8 cellular contexts compared by ENCODE assay signal in genomic region chr1:168178227-168178637, GRCh38. TPM values are rescaled to one million over a fixed set of nuclear protein-coding genes. Genes with fewer than 3 reads are reported as not detected.
DNase-seq lines count a peak whose midpoint lies in the region; ATAC-seq and TF ChIP-seq lines count a peak whose summit lies in the region.

No MANE protein-coding gene starts in this region.

- no peak for ATAC-seq in esophagus mucosa

- H3K9ac ChIP-seq in SU-DHL-6 (ENCODE audit: low read length), result peak overlapping the region; percentile 77

- H4K20me1 ChIP-seq in SU-DHL-6 (ENCODE audit: low read depth, low read length), result no peaks in the 10 kb centered on the region

- peak overlapping the region; percentile 63; the same call in 1 of the 2 replicates for H3K27ac ChIP-seq in SU-DHL-6 (ENCODE audit: low read depth, low read length)
- peak overlapping the region; percentile 93 to 94 for H3K27ac ChIP-seq in right atrium auricular region
- H3K27ac ChIP-seq in spleen, result peak overlapping the region; percentile 88 to 98 (median 93)

- H3K36me3 ChIP-seq in SU-DHL-6 (ENCODE audit: low read length) (no peaks in the 10 kb centered on the region), right atrium auricular region (no peaks in the 10 kb centered on the region), spleen (no peaks in the 10 kb centered on the region)

- H3K9me3 ChIP-seq in SU-DHL-6 (ENCODE audit: insufficient read depth, low read length) (no peaks in the 10 kb centered on the region), right atrium auricular region (no peaks in the 10 kb centered on the region), spleen (no peaks in the 10 kb centered on the region)

- in situ Hi-C loops in GM13977 (cut with MboI; ENCODE audit: low pct_unique_long_range_greater_than_20kb, low sequenced_read_pairs, unreplicated experiment), result no loop called here

- H3K4me3 ChIP-seq in SU-DHL-6 (ENCODE audit: insufficient read depth, low read length, poor library complexity, severe bottlenecking) (peak overlapping the region; percentile 93), right atrium auricular region (peak overlapping the region; percentile 72 to 86), spleen (peak overlapping the region; percentile 65 to 87 (median 77))

- TF ChIP-seq CTCF in GM13977 (IDR thresholded peaks at IDR 0.05; ENCODE audit: extremely low read depth, insufficient read depth, missing control alignments) (no peak), SU-DHL-6 (IDR thresholded peaks at IDR 0.05; ENCODE audit: insufficient read depth, low read length, poor library complexity, severe bottlenecking) (no peak), right atrium auricular region (IDR thresholded peaks at IDR 0.05) (no peak), spleen (IDR thresholded peaks at IDR 0.05 in 8 of 11, conservative IDR thresholded peaks at IDR 0.05 in 3 of 11) (no peak)

- no peaks in the 10 kb centered on the region for H3K9me2 ChIP-seq in SU-DHL-6 (replicated peaks; ENCODE audit: insufficient read depth, low read length)

- H3K79me2 ChIP-seq in SU-DHL-6 (ENCODE audit: insufficient read depth, low read length), result peaks cover 39% of the 10 kb centered on the region

- TF ChIP-seq POLR2A in spleen (IDR thresholded peaks at IDR 0.05), result no peak

- peaks cover 0 to 8% of the 10 kb centered on the region in 2 donors for H3K4me1 ChIP-seq in right atrium auricular region
- H3K4me1 ChIP-seq in spleen, result peaks cover 11 to 42% (median 19%) of the 10 kb centered on the region in 6 donors

- 69 to 75% (median 71%) methylated on average over 5 of the region's 5 CpGs for WGBS in spleen, 5 donors

- no peaks in the 10 kb centered on the region for H3F3A ChIP-seq in SU-DHL-6 (ENCODE audit: insufficient read depth)

- intact Hi-C loops in spleen (cut with DNase I; ENCODE audit: low total_unique reads), result no loop called here

- H3K4me2 ChIP-seq in SU-DHL-6 (ENCODE audit: low read depth, low read length, poor library complexity, severe bottlenecking), result peak overlapping the region; percentile 78

- H3K27me3 ChIP-seq in SU-DHL-6 (ENCODE audit: low read length) (no peaks in the 10 kb centered on the region), right atrium auricular region (no peaks in the 10 kb centered on the region), spleen (replicated peaks in 1 of 7) (peaks cover 0 to 5% (median 0%) of the 10 kb centered on the region in 7 donors)

- peak overlapping the region; percentile 89 for H2AFZ ChIP-seq in SU-DHL-6 (ENCODE audit: low read depth, low read length, severe bottlenecking)

- DNase-seq in GM13977 (ENCODE audit: low spot score), result peak; percentile 24
- DNase-seq in right atrium auricular region (ENCODE audit: low spot score), result no peak
- no peak for DNase-seq in spleen
- DNase-seq in stimulated activated CD4-positive, alpha-beta T cell treated with anti-CD3 and anti-CD28 coated beads, Interleukin-2, amount 100 ng/mL, for 24 hours, result no peak
- DNase-seq in hypothalamus (lab: John Stamatoyannopoulos, UW), result no peak
- DNase-seq in NCI-H446 (lab: John Stamatoyannopoulos, UW), result no peak

RNA-seq across cellular contexts. Expression of gene TIPRL, which starts 0.5 kb away (rescaled TPM):
- total RNA-seq in right atrium auricular region (10 to 100 TPM; 26.9 to 31.9 TPM), spleen (10 to 100 TPM; 16.6 to 26.3 (median 22.1) TPM), esophagus mucosa (30.9 TPM)
- polyA plus RNA-seq in spleen, result 10 to 100 TPM; 10.1 to 15.3 (median 14.1) TPM

RNA-seq across cellular contexts. Expression of gene GPR161, which starts 41.5 kb away (rescaled TPM):
- total RNA-seq in right atrium auricular region (1 to 10 TPM; 2.9 to 3.2 TPM), spleen (1 to 10 TPM; 3.0 to 5.5 (median 3.9) TPM), esophagus mucosa (4.0 TPM)
- polyA plus RNA-seq in spleen, result 1 to 10 TPM in 1 of 3 donors, under 1 TPM in 2; 0.53 to 1.1 (median 0.59) TPM

RNA-seq across cellular contexts. Expression of gene SFT2D2, which starts 47.6 kb away (rescaled TPM):
- total RNA-seq in right atrium auricular region (10 to 100 TPM; 12.5 to 23.7 TPM), spleen (10 to 100 TPM; 58.7 to 97.1 (median 78.8) TPM), esophagus mucosa (46.9 TPM)
- 1 to 10 TPM; 6.1 to 8.3 (median 6.7) TPM for polyA plus RNA-seq in spleen
